ENCODE assay signal across 8 cellular contexts in genomic region chr13:21638319-21639282, GRCh38. TPM values are rescaled to one million over a fixed set of nuclear protein-coding genes. Genes with fewer than 3 reads are reported as not detected.
DNase-seq lines count a peak whose midpoint lies in the region; ATAC-seq, FAIRE-seq and TF ChIP-seq lines count a peak whose summit lies in the region.

No MANE protein-coding gene starts in this region.

- H3K27me3 ChIP-seq in cardiac muscle cell (no peaks in the 10 kb centered on the region), right cardiac atrium (ENCODE audit: control insufficient read depth, insufficient read depth) (no peaks in the 10 kb centered on the region), RWPE2 (ENCODE audit: insufficient read depth, poor library complexity, severe bottlenecking) (no peaks in the 10 kb centered on the region)

- peaks cover 6% of the 10 kb centered on the region for H3K27me3 Mint-ChIP-seq in nephron (ENCODE audit: low read depth)

- peak overlapping the region in 2 of 3 experiments; percentile 35 to 51 for H3K27ac Mint-ChIP-seq in nephron

- no peak overlapping the region for H3K4me3 Mint-ChIP-seq in nephron

- H3K4me1 Mint-ChIP-seq in nephron = peaks cover 19% of the 10 kb centered on the region

- no peak overlapping the region for H3K4me3 ChIP-seq in cardiac muscle cell
- H3K4me3 ChIP-seq in right cardiac atrium (ENCODE audit: low read length) = no peak overlapping the region
- H3K4me3 ChIP-seq in RWPE2 (ENCODE audit: severe bottlenecking) = no peak overlapping the region

- peak; percentile 34 to 37 for DNase-seq in cardiac muscle cell (ENCODE audit: low read depth in 1 of 2, low spot score in 1 of 2)
- no peak for DNase-seq in right cardiac atrium
- no peak for DNase-seq in RWPE2 (ENCODE audit: low spot score)
- no peak for DNase-seq in DMS114 treated with DMSO at 0.1 percent for 48 hours (lab: John Stamatoyannopoulos, UW; ENCODE audit: unreplicated experiment)

- ATAC-seq in right cardiac atrium (no peak), HG03432 (IDR thresholded peaks at IDR 0.05; ENCODE audit: unreplicated experiment) (peak; percentile 64), RWPE2 (ENCODE audit: low read depth) (no peak), HG03196 (IDR thresholded peaks at IDR 0.05; ENCODE audit: unreplicated experiment) (no peak)

- H3K36me3 Mint-ChIP-seq in nephron (ENCODE audit: low read depth) = no peaks in the 10 kb centered on the region

- H3K36me3 ChIP-seq in cardiac muscle cell = no peaks in the 10 kb centered on the region
- H3K36me3 ChIP-seq in RWPE2 (ENCODE audit: low read depth) = no peaks in the 10 kb centered on the region

- 40% methylated on average over 6 of the region's 6 CpGs for WGBS in right cardiac atrium

- peak; percentile 98 for FAIRE-seq in endometrium (lab: Jason Lieb, UNC)

- H3K9me3 ChIP-seq in cardiac muscle cell (ENCODE audit: low read depth) = no peaks in the 10 kb centered on the region
- H3K9me3 ChIP-seq in right cardiac atrium (ENCODE audit: control insufficient read depth, low read length) = no peaks in the 10 kb centered on the region
- no peaks in the 10 kb centered on the region for H3K9me3 ChIP-seq in RWPE2 (ENCODE audit: severe bottlenecking)

- H3K9me3 Mint-ChIP-seq in nephron = peaks cover 6% of the 10 kb centered on the region

- peak; percentile 65 for TF ChIP-seq CTCF in cardiac muscle cell (IDR thresholded peaks at IDR 0.05; ENCODE audit: low read depth, low read length)
- peak; percentile 79 for TF ChIP-seq CTCF in RWPE2 (IDR thresholded peaks at IDR 0.05; ENCODE audit: poor library complexity, severe bottlenecking)
- TF ChIP-seq CTCF in nephron (IDR thresholded peaks at IDR 0.05; ENCODE audit: unreplicated experiment in 3 of 3) = peak; percentile 74 to 84 (median 82)

- H3K4me1 ChIP-seq in cardiac muscle cell (ENCODE audit: low read depth) (no peaks in the 10 kb centered on the region), right cardiac atrium (ENCODE audit: control insufficient read depth, insufficient read depth, low read length) (no peaks in the 10 kb centered on the region), RWPE2 (ENCODE audit: insufficient read depth, poor library complexity, severe bottlenecking) (peaks cover 30% of the 10 kb centered on the region)

- intact Hi-C loops in right cardiac atrium (cut with DNase I) = loop anchor here in 2 of 4 donors (5.0 to 10.0 kb wide), 2 partner anchors 636 to 1119 kb away; no protein-coding TSS in a partner anchor

- H3K27ac ChIP-seq in cardiac muscle cell = no peak overlapping the region
- no peak overlapping the region for H3K27ac ChIP-seq in right cardiac atrium (ENCODE audit: low read length)
- H3K27ac ChIP-seq in RWPE2 (ENCODE audit: poor library complexity, severe bottlenecking) = no peak overlapping the region

RNA-seq across cellular contexts. Expression of gene FGF9, which starts 32.3 kb away (rescaled TPM):
- 6.5 and 8.9 TPM in 2 replicates for total RNA-seq in cardiac muscle cell
- 12.6 and 18.4 TPM in 2 replicates for polyA plus RNA-seq in cardiac muscle cell
- 10 to 100 TPM in 3 of 4 donors, 1 to 10 TPM in 1; 3.7 to 13.0 (median 11.8) TPM for total RNA-seq in right cardiac atrium
- 3.6 TPM for polyA plus RNA-seq in right cardiac atrium

RNA-seq across cellular contexts. Expression of gene MICU2, which starts 34.6 kb away (rescaled TPM):
- total RNA-seq in cardiac muscle cell (111 and 205 TPM in 2 replicates), right cardiac atrium (10 to 100 TPM; 50.9 to 56.0 (median 52.8) TPM)
- polyA plus RNA-seq in cardiac muscle cell (67.4 and 75.6 TPM in 2 replicates), right cardiac atrium (70.6 TPM)

Comparison
In these comparisons a context has a peak if more than half of its experiments do, and no peak if none do; other contexts are left out.
1. DNase-seq: peak in cardiac muscle cell (2 of 2); none in right cardiac atrium (0 of 3), RWPE2 (single experiment) and DMS114 treated with DMSO at 0.1 percent for 48 hours (single experiment).
2. Peak in every context shown above with its lines, with median percentiles within 50 percentile points of each other: CTCF ChIP-seq.